Comparison of ENCODE assay signal across 16 cellular contexts in genomic region chr2:101829018-101829396, GRCh38.
A peak's percentile ranks its signal among the peaks of the same experiment; 100 is the strongest.
DNase-seq lines count a peak whose midpoint lies in the region; ATAC-seq and TF ChIP-seq lines count a peak whose summit lies in the region.
"Had no signal": no experiment of that assay in that cellular context is flagged by ENCODE, and none has a peak within 500 bp of the region (broad histone marks: within the 10 kb centered on the region; RNA-seq: fewer than 3 reads in every experiment).

No MANE protein-coding gene starts in this region.

- H3K4me3 ChIP-seq in Caco-2 (ENCODE audit: low read depth, low read length) (no peak overlapping the region), fibroblast of mammary gland (ENCODE audit: control insufficient read depth, low read depth, low read length) (no peak overlapping the region)
- H3K4me3 ChIP-seq: GM23338 had no signal

- H3K27ac Mint-ChIP-seq in Caco-2 (ENCODE audit: unreplicated experiment): peak overlapping the region; percentile 12
- H3K27ac Mint-ChIP-seq in T-helper 17 cell: peak overlapping the region; percentile 93
- H3K27ac Mint-ChIP-seq in progenitor cell of endocrine pancreas: peak overlapping the region; percentile 52
- H3K27ac Mint-ChIP-seq: GM23338; stimulated activated effector memory CD8-positive, alpha-beta T cell treated with anti-CD3 and anti-CD28 coated beads, Interleukin-12 subunit alpha, Interleukin-12 subunit beta, amount 100 ng/mL, for 72 hours had no signal

- BruUV-seq in Caco-2 (replicated peaks; lab: Mats Ljungman, UMichigan): no TSS peak

- ATAC-seq in T-helper 17 cell (no peak), GM21619 (IDR thresholded peaks at IDR 0.05; ENCODE audit: unreplicated experiment) (no peak)
- ATAC-seq: GM23338, left lobe of liver had no signal

- no peaks in the 10 kb centered on the region for H3K9me3 Mint-ChIP-seq in Caco-2 (ENCODE audit: unreplicated experiment)
- no peaks in the 10 kb centered on the region for H3K9me3 Mint-ChIP-seq in progenitor cell of endocrine pancreas (ENCODE audit: low read depth)
- H3K9me3 Mint-ChIP-seq: GM23338; stimulated activated effector memory CD8-positive, alpha-beta T cell treated with anti-CD3 and anti-CD28 coated beads, Interleukin-12 subunit alpha, Interleukin-12 subunit beta, amount 100 ng/mL, for 72 hours had no signal

- CTCF ChIA-PET in Caco-2 (lab: Charles Lee): no interaction called here

- H3K9me3 ChIP-seq in Caco-2 (no peaks in the 10 kb centered on the region), T-helper 17 cell (ENCODE audit: control insufficient read depth, low read length, poor library complexity, severe bottlenecking) (no peaks in the 10 kb centered on the region)

- H3K4me3 Mint-ChIP-seq in Caco-2 (ENCODE audit: unreplicated experiment) (no peak overlapping the region), T-helper 17 cell (no peak overlapping the region), progenitor cell of endocrine pancreas (ENCODE audit: low read depth) (no peak overlapping the region)
- H3K4me3 Mint-ChIP-seq: GM23338; stimulated activated effector memory CD8-positive, alpha-beta T cell treated with anti-CD3 and anti-CD28 coated beads, Interleukin-12 subunit alpha, Interleukin-12 subunit beta, amount 100 ng/mL, for 72 hours had no signal

- TF ChIP-seq CTCF in Caco-2 (IDR thresholded peaks at IDR 0.05; ENCODE audit: insufficient read depth in 1 of 2, low read depth in 1 of 2, low read length in 1 of 2, severe bottlenecking in 1 of 2, unreplicated experiment in 1 of 2) (no peak), fibroblast of mammary gland (conservative IDR thresholded peaks at IDR 0.05; ENCODE audit: control insufficient read depth, insufficient read depth, low read depth, low read length) (no peak), progenitor cell of endocrine pancreas (IDR thresholded peaks at IDR 0.05; ENCODE audit: unreplicated experiment) (no peak)

- POLR2A ChIA-PET in Caco-2 (lab: Charles Lee): no interaction called here

- H3K36me3 ChIP-seq in Caco-2 (ENCODE audit: control insufficient read depth, insufficient read depth, low read length): no peaks in the 10 kb centered on the region; the same call in 1 of the 2 replicates

- peaks cover 42% of the 10 kb centered on the region for H3K4me1 ChIP-seq in Caco-2
- H3K4me1 ChIP-seq: parathyroid adenoma had no signal

- no peaks in the 10 kb centered on the region for H3K27me3 Mint-ChIP-seq in Caco-2 (ENCODE audit: insufficient read depth, unreplicated experiment)
- H3K27me3 Mint-ChIP-seq in T-helper 17 cell: no peaks in the 10 kb centered on the region
- no peaks in the 10 kb centered on the region for H3K27me3 Mint-ChIP-seq in progenitor cell of endocrine pancreas

- H3K27me3 ChIP-seq in Caco-2 (replicated peaks; ENCODE audit: control insufficient read depth, insufficient read depth, low read length): no peaks in the 10 kb centered on the region

- no peak for DNase-seq in Caco-2
- DNase-seq in T-helper 17 cell: no peak
- peak; percentile 33 for DNase-seq in fibroblast of mammary gland (ENCODE audit: low read depth)
- DNase-seq in progenitor cell of endocrine pancreas (ENCODE audit: low spot score, unreplicated experiment): no peak
- no peak for DNase-seq in NOMO-1 treated with dmso at 0.1 percent for 144 hours (lab: John Stamatoyannopoulos, UW; ENCODE audit: unreplicated experiment)
- no peak for DNase-seq in NCI-H2029 treated with DMSO at 0.1 percent for 48 hours (lab: John Stamatoyannopoulos, UW)
- DNase-seq: activated gamma-delta T cell; NCI-H1092; NCI-H446; SHP77; stimulated activated CD4-positive, alpha-beta T cell treated with anti-CD3 and anti-CD28 coated beads, Interleukin-1b, Interleukin-23, amount 100 ng/mL, for 48 hours had no signal

- peaks cover 76% of the 10 kb centered on the region for H3K36me3 Mint-ChIP-seq in Caco-2 (ENCODE audit: insufficient read depth, unreplicated experiment)
- H3K36me3 Mint-ChIP-seq in T-helper 17 cell (ENCODE audit: low read depth): peaks cover 11% of the 10 kb centered on the region
- H3K36me3 Mint-ChIP-seq in progenitor cell of endocrine pancreas (ENCODE audit: insufficient read depth): peaks cover 17% of the 10 kb centered on the region

- intact Hi-C loops in Caco-2 (cut with micrococcal nuclease; ENCODE audit: unreplicated experiment): no loop called here

- peaks cover 42% of the 10 kb centered on the region for H3K4me1 Mint-ChIP-seq in Caco-2 (ENCODE audit: low read depth, unreplicated experiment)
- peaks cover 42% of the 10 kb centered on the region for H3K4me1 Mint-ChIP-seq in T-helper 17 cell
- peaks cover 21% of the 10 kb centered on the region for H3K4me1 Mint-ChIP-seq in progenitor cell of endocrine pancreas (ENCODE audit: low read depth)

Comparison
In these comparisons a context has a peak if more than half of its experiments do, and no peak if none do; other contexts are left out.
1. H3K27ac Mint-ChIP-seq: peak in every context shown above with its lines; median percentile 93 in T-helper 17 cell; 52 in progenitor cell of endocrine pancreas; 12 in Caco-2.